34 cellular contexts compared by ENCODE assay signal in the genomic region with DNA sequence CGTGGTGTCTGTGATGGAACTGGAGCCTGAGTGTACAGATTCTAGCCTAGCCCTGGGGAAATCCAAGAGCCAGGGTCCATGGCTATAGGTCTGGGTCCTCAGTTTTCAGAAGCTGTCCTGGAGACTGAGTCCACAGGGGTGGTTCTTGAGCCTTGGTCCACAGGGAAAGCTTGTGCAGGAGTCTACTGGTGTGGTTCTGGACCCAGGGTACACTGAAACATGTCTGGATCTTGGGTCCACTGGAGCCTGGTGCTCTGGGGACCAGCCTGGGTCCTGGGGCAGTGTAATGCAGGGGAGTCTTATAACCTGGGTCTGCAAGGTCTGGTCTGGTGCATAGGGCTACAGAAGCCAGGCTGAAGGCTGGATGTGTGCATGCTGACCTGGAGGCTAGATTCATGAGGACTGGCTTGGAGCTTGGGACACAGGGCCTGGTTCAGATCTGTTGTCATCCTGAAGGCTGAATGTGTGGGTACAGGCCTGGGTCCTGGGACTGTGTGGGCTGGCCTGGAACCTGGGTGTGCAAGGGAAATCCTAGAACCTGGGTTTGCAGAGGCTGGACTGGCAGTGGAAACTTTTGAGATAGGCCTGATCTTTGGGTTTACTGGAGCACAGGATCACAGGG. TPM values are rescaled to one million over a fixed set of nuclear protein-coding genes. Genes with fewer than 3 reads are reported as not detected.
"Had no signal": no experiment of that assay in that cellular context is flagged by ENCODE, and none has a peak within 500 bp of the region (broad histone marks: within the 10 kb centered on the region; RNA-seq: fewer than 3 reads in every experiment).

No MANE protein-coding gene starts in this region.

- H3K4me1 Mint-ChIP-seq: immature natural killer cell, memory B cell, nephron progenitor cell, neural progenitor cell had no signal

- H3K27me3 Mint-ChIP-seq: memory B cell, progenitor cell of endocrine pancreas had no signal

- H3K36me3 Mint-ChIP-seq: memory B cell; stimulated activated effector memory CD8-positive, alpha-beta T cell treated with anti-CD3 and anti-CD28 coated beads, Interleukin-12 subunit alpha, Interleukin-12 subunit beta, amount 100 ng/mL, for 72 hours had no signal

- H3K4me3 ChIP-seq: left lung, lung, mucosa of descending colon, neural progenitor cell, sigmoid colon, spleen, tibial nerve, upper lobe of left lung had no signal

- H3K4me1 ChIP-seq: left lung, neural progenitor cell, parathyroid adenoma, sigmoid colon, spleen, tibial nerve, upper lobe of left lung had no signal

- ATAC-seq: left colon; left lung; mucosa of descending colon; naive thymus-derived CD4-positive, alpha-beta T cell; right cardiac atrium; stimulated activated effector memory CD8-positive, alpha-beta T cell treated with anti-CD3 and anti-CD28 coated beads, Interleukin-12 subunit alpha, Interleukin-12 subunit beta, amount 100 ng/mL, for 72 hours had no signal

- H3K9ac ChIP-seq: neural progenitor cell, parathyroid adenoma had no signal

- H3K27ac Mint-ChIP-seq: immature natural killer cell; memory B cell; naive thymus-derived CD4-positive, alpha-beta T cell; nephron progenitor cell; neural progenitor cell; progenitor cell of endocrine pancreas; stimulated activated effector memory CD8-positive, alpha-beta T cell treated with anti-CD3 and anti-CD28 coated beads, Interleukin-12 subunit alpha, Interleukin-12 subunit beta, amount 100 ng/mL, for 72 hours; stimulated activated naive CD8-positive, alpha-beta T cell treated with anti-CD3 and anti-CD28 coated beads, Interleukin-15, Interleukin-2, amounts not matched to agents 100 ng/mL and 50 ng/mL, for 24 hours had no signal

- H3K4me2 ChIP-seq: neural progenitor cell had no signal

- H2AFZ ChIP-seq: neural progenitor cell, parathyroid adenoma had no signal

- DNase-seq: hypothalamus; immature natural killer cell; kidney; left colon; left lung; midbrain; mucosa of descending colon; naive thymus-derived CD4-positive, alpha-beta T cell; nephron progenitor cell; occipital lobe; right cardiac atrium; sigmoid colon; small intestine; spleen; stimulated activated CD4-positive, alpha-beta T cell treated with anti-CD3 and anti-CD28 coated beads, Interleukin-4, amount 100 ng/mL, for 24 hours; stimulated activated naive CD4-positive, alpha-beta T cell; substantia nigra; upper lobe of left lung had no signal

- H3K4me3 Mint-ChIP-seq: immature natural killer cell; memory B cell; naive thymus-derived CD4-positive, alpha-beta T cell; nephron progenitor cell; neural progenitor cell; stimulated activated effector memory CD8-positive, alpha-beta T cell treated with anti-CD3 and anti-CD28 coated beads, Interleukin-12 subunit alpha, Interleukin-12 subunit beta, amount 100 ng/mL, for 72 hours; stimulated activated naive CD8-positive, alpha-beta T cell treated with anti-CD3 and anti-CD28 coated beads, Interleukin-15, Interleukin-2, amounts not matched to agents 100 ng/mL and 50 ng/mL, for 24 hours had no signal

- H3K27ac ChIP-seq: left lung, neural progenitor cell, neutrophil, parathyroid adenoma, sigmoid colon, spleen, tibial nerve, upper lobe of left lung had no signal

- H3K36me3 ChIP-seq: left lung, neural progenitor cell, neutrophil, sigmoid colon, spleen, tibial nerve, upper lobe of left lung had no signal

- H3K79me2 ChIP-seq: parathyroid adenoma had no signal

- H3K27me3 ChIP-seq: left lung, neural progenitor cell, neutrophil, sigmoid colon, tibial nerve, upper lobe of left lung had no signal

RNA-seq across cellular contexts. Expression of gene CST9L, which starts 5.5 kb away (rescaled TPM):
- total RNA-seq: kidney; left colon; left lung; lower leg skin; lung; mesenteric fat pad; mucosa of descending colon; myocyte; naive thymus-derived CD4-positive, alpha-beta T cell; occipital lobe; osteocyte; progenitor cell of endocrine pancreas; pulmonary artery endothelial cell; renal cortical epithelial cell; right cardiac atrium; sigmoid colon; spleen; temporal lobe; tibial nerve; upper lobe of left lung had no signal
- polyA plus RNA-seq: immature natural killer cell; lung; naive thymus-derived CD4-positive, alpha-beta T cell; right cardiac atrium; sigmoid colon; small intestine; spleen had no signal

RNA-seq across cellular contexts. Expression of gene CST9, which starts 42.9 kb away (rescaled TPM):
- total RNA-seq: kidney; left colon; left lung; lower leg skin; lung; mesenteric fat pad; mucosa of descending colon; myocyte; naive thymus-derived CD4-positive, alpha-beta T cell; occipital lobe; osteocyte; progenitor cell of endocrine pancreas; pulmonary artery endothelial cell; renal cortical epithelial cell; right cardiac atrium; sigmoid colon; spleen; temporal lobe; upper lobe of left lung had no signal
- polyA plus RNA-seq: immature natural killer cell; lung; naive thymus-derived CD4-positive, alpha-beta T cell; right cardiac atrium; sigmoid colon; small intestine; spleen had no signal
